In genomic region chr2:7795358-7796199, GRCh38 we compare ENCODE assay signal across 10 cellular contexts.
A peak's percentile ranks its signal among the peaks of the same experiment; 100 is the strongest.
DNase-seq lines count a peak whose midpoint lies in the region; ATAC-seq, FAIRE-seq and TF ChIP-seq lines count a peak whose summit lies in the region.
"Had no signal": no experiment of that assay in that cellular context is flagged by ENCODE, and none has a peak within 500 bp of the region (broad histone marks: within the 10 kb centered on the region; RNA-seq: fewer than 3 reads in every experiment).

No MANE protein-coding gene starts in this region.

- no peak overlapping the region for H3K4me3 Mint-ChIP-seq in activated T-helper 1 cell treated with anti-CD3 and anti-CD28 coated beads, Interleukin-12 subunit alpha, Interleukin-12 subunit beta, Interleukin-2, Interleukin-4 antibody, amounts not matched to agents 30 ng/mL and 10 ng/mL and 1 ng/mL, durations not matched to agents 14 hours and 24 hours and 36 hours

- ATAC-seq in GM19395 (IDR thresholded peaks at IDR 0.05; ENCODE audit: unreplicated experiment): no peak
- ATAC-seq in GM18873 (IDR thresholded peaks at IDR 0.05; ENCODE audit: low FRiP score, unreplicated experiment): no peak

- no peak overlapping the region for H3K27ac ChIP-seq in dorsolateral prefrontal cortex

- intact Hi-C loops in activated T-helper 1 cell treated with anti-CD3 and anti-CD28 coated beads, Interleukin-12 subunit alpha, Interleukin-12 subunit beta, Interleukin-2, Interleukin-4 antibody, amounts not matched to agents 30 ng/mL and 10 ng/mL and 1 ng/mL, durations not matched to agents 14 hours and 24 hours and 36 hours (cut with micrococcal nuclease): no loop called here
- intact Hi-C loops in dorsolateral prefrontal cortex (cut with DNase I): no loop called here

- H3K9me3 Mint-ChIP-seq in activated T-helper 1 cell treated with anti-CD3 and anti-CD28 coated beads, Interleukin-12 subunit alpha, Interleukin-12 subunit beta, Interleukin-2, Interleukin-4 antibody, amounts not matched to agents 30 ng/mL and 10 ng/mL and 1 ng/mL, durations not matched to agents 14 hours and 24 hours and 36 hours: peaks cover 25% of the 10 kb centered on the region

- no peak for FAIRE-seq in D721Med (lab: Jason Lieb, UNC)
- FAIRE-seq: islet of Langerhans had no signal

- peak; percentile 17 for DNase-seq in EL
- peak; percentile 43 for DNase-seq in NCI-H128 (lab: John Stamatoyannopoulos, UW; ENCODE audit: unreplicated experiment)
- DNase-seq in activated T-helper 1 cell treated with anti-CD3 and anti-CD28 coated beads, Interleukin-12 subunit alpha, Interleukin-12 subunit beta, Interleukin-2, Interleukin-4 antibody, amounts not matched to agents 30 ng/mL and 10 ng/mL and 1 ng/mL, durations not matched to agents 14 hours and 24 hours and 36 hours (ENCODE audit: low spot score): no peak
- no peak for DNase-seq in D721Med (ENCODE audit: insufficient read length, low spot score)
- DNase-seq in dorsolateral prefrontal cortex: no peak
- DNase-seq: substantia nigra had no signal

- peaks cover 14% of the 10 kb centered on the region for H3K4me1 Mint-ChIP-seq in activated T-helper 1 cell treated with anti-CD3 and anti-CD28 coated beads, Interleukin-12 subunit alpha, Interleukin-12 subunit beta, Interleukin-2, Interleukin-4 antibody, amounts not matched to agents 30 ng/mL and 10 ng/mL and 1 ng/mL, durations not matched to agents 14 hours and 24 hours and 36 hours (ENCODE audit: low read depth)

- H3K27ac Mint-ChIP-seq in activated T-helper 1 cell treated with anti-CD3 and anti-CD28 coated beads, Interleukin-12 subunit alpha, Interleukin-12 subunit beta, Interleukin-2, Interleukin-4 antibody, amounts not matched to agents 30 ng/mL and 10 ng/mL and 1 ng/mL, durations not matched to agents 14 hours and 24 hours and 36 hours: peak overlapping the region; percentile 57

- H3K4me3 ChIP-seq in mononuclear cell (ENCODE audit: low read length) (peak overlapping the region; percentile 19), dorsolateral prefrontal cortex (peak overlapping the region in 1 of 59 donors; percentile 17)

- peaks cover 27% of the 10 kb centered on the region for H3K4me1 ChIP-seq in mononuclear cell (ENCODE audit: insufficient read depth, low read length)

- TF ChIP-seq CTCF in D721Med (IDR thresholded peaks at IDR 0.05; ENCODE audit: insufficient read depth, missing control alignments): no peak
- TF ChIP-seq CTCF in dorsolateral prefrontal cortex (IDR thresholded peaks at IDR 0.05 in 54 of 56, conservative IDR thresholded peaks at IDR 0.05 in 2 of 56; ENCODE audit: low read depth in 1 of 56, partially characterized antibody in 56 of 56): no peak

- H3K36me3 Mint-ChIP-seq in activated T-helper 1 cell treated with anti-CD3 and anti-CD28 coated beads, Interleukin-12 subunit alpha, Interleukin-12 subunit beta, Interleukin-2, Interleukin-4 antibody, amounts not matched to agents 30 ng/mL and 10 ng/mL and 1 ng/mL, durations not matched to agents 14 hours and 24 hours and 36 hours (ENCODE audit: low read depth): peaks cover 19% of the 10 kb centered on the region

- H3K27me3 Mint-ChIP-seq in activated T-helper 1 cell treated with anti-CD3 and anti-CD28 coated beads, Interleukin-12 subunit alpha, Interleukin-12 subunit beta, Interleukin-2, Interleukin-4 antibody, amounts not matched to agents 30 ng/mL and 10 ng/mL and 1 ng/mL, durations not matched to agents 14 hours and 24 hours and 36 hours (ENCODE audit: insufficient read depth): no peaks in the 10 kb centered on the region

- H3K27me3 ChIP-seq in mononuclear cell (ENCODE audit: insufficient read depth, low read length) (no peaks in the 10 kb centered on the region), dorsolateral prefrontal cortex (no peaks in the 10 kb centered on the region)

- H3K9me3 ChIP-seq in mononuclear cell (ENCODE audit: low read depth, low read length): no peaks in the 10 kb centered on the region

Comparison
In these comparisons a context has a peak if more than half of its experiments do, and no peak if none do; other contexts are left out.
1. DNase-seq: peak in EL (single experiment) and NCI-H128 (single experiment); none in activated T-helper 1 cell treated with anti-CD3 and anti-CD28 coated beads, Interleukin-12 subunit alpha, Interleukin-12 subunit beta, Interleukin-2, Interleukin-4 antibody, amounts not matched to agents 30 ng/mL and 10 ng/mL and 1 ng/mL, durations not matched to agents 14 hours and 24 hours and 36 hours (single experiment), D721Med (single experiment) and dorsolateral prefrontal cortex (0 of 10).